In genomic region chr7:26201261-26202018, GRCh38 we compare ENCODE assay signal across 1 cellular context.
TF ChIP-seq lines count a peak whose summit lies in the region.

CBX3 (plus strand) TSS chr7:26201745; CDS start chr7:26202999, 1,254 bp downstream.

TF ChIP-seq in K562, 482 proteins besides CTCF, POLR2A, EP300 and RAD21 (continued from another document and continues in another):
- no peak for TF ChIP-seq ZC3H8 (IDR thresholded peaks at IDR 0.05)
- no peak for TF ChIP-seq ZNF778 (CRISPR knock-in tag; IDR thresholded peaks at IDR 0.05)
- no peak for TF ChIP-seq CEBPB (tag; IDR thresholded peaks at IDR 0.05)
- no peak for TF ChIP-seq TARDBP (IDR thresholded peaks at IDR 0.05)
- no peak for TF ChIP-seq FOS (IDR thresholded peaks at IDR 0.05; ENCODE audit: extremely low read depth, insufficient read length)
- no peak for TF ChIP-seq ZNF217 (CRISPR knock-in tag; IDR thresholded peaks at IDR 0.05)
- TF ChIP-seq ZNF583 (CRISPR knock-in tag; IDR thresholded peaks at IDR 0.05) = 0 out of 2 replicates have a peak, but pooled peaks have one; percentile 63
- no peak for TF ChIP-seq ZC3H4 (CRISPR knock-in tag; IDR thresholded peaks at IDR 0.05; ENCODE audit: borderline replicate concordance)
- no peak for TF ChIP-seq MEF2D (tag; conservative IDR thresholded peaks at IDR 0.05; ENCODE audit: low read depth)
- TF ChIP-seq KDM4B (IDR thresholded peaks at IDR 0.05; ENCODE audit: borderline replicate concordance in 2 of 2, low read depth in 1 of 2) = no peak; a peak in 1 of 4 replicates
- TF ChIP-seq FIP1L1 (IDR thresholded peaks at IDR 0.05; ENCODE audit: low read depth, low read length, poor library complexity, severe bottlenecking) = peak; percentile 79
- no peak for TF ChIP-seq FOXK1 (CRISPR knock-in tag; IDR thresholded peaks at IDR 0.05; ENCODE audit: borderline replicate concordance)
- no peak for TF ChIP-seq RREB1 (CRISPR knock-in tag; IDR thresholded peaks at IDR 0.05)
- TF ChIP-seq NFE2 (IDR thresholded peaks at IDR 0.05; ENCODE audit: low read depth) = 0 out of 2 replicates have a peak, but pooled peaks have one; percentile 1
- TF ChIP-seq RNF2 (IDR thresholded peaks at IDR 0.05) = peak; percentile 74
- TF ChIP-seq ZNF699 (CRISPR knock-in tag; IDR thresholded peaks at IDR 0.05; ENCODE audit: insufficient replicate concordance) = no peak
- TF ChIP-seq LCOR (CRISPR knock-in tag; IDR thresholded peaks at IDR 0.05) = no peak
- TF ChIP-seq ZNF644 (tag; IDR thresholded peaks at IDR 0.05; ENCODE audit: low read depth) = peak; percentile 89
- TF ChIP-seq PBX2 (CRISPR knock-in tag; IDR thresholded peaks at IDR 0.05; ENCODE audit: low read depth) = no peak
- TF ChIP-seq PBX2 (tag; conservative IDR thresholded peaks at IDR 0.05; ENCODE audit: low read depth) = no peak
- TF ChIP-seq CBFB (CRISPR knock-in tag; IDR thresholded peaks at IDR 0.05) = no peak
- no peak for TF ChIP-seq ZBTB8A (IDR thresholded peaks at IDR 0.05; ENCODE audit: partially characterized antibody)
- no peak for TF ChIP-seq ZNF740 (CRISPR knock-in tag; IDR thresholded peaks at IDR 0.05)
- TF ChIP-seq ZNF740 (tag; IDR thresholded peaks at IDR 0.05) = no peak
- TF ChIP-seq ZNF764 (CRISPR knock-in tag; IDR thresholded peaks at IDR 0.05; ENCODE audit: low read depth) = 0 out of 2 replicates have a peak, but pooled peaks have one; percentile 61
- no peak for TF ChIP-seq ZKSCAN8 (CRISPR knock-in tag; IDR thresholded peaks at IDR 0.05)
- TF ChIP-seq CGGBP1 (CRISPR knock-in tag; IDR thresholded peaks at IDR 0.05) = no peak
- no peak for TF ChIP-seq GTF2F1 (IDR thresholded peaks at IDR 0.05; ENCODE audit: low read depth, low read length)
- peak; percentile 93 for TF ChIP-seq RB1 (IDR thresholded peaks at IDR 0.05; ENCODE audit: low read depth)
- peak; percentile 69; the same call in 1 of the 2 replicates for TF ChIP-seq PHB (CRISPR knock-in tag; IDR thresholded peaks at IDR 0.05)
- TF ChIP-seq FOXJ3 (CRISPR knock-in tag; IDR thresholded peaks at IDR 0.05) = no peak
- TF ChIP-seq, protein P1, sequence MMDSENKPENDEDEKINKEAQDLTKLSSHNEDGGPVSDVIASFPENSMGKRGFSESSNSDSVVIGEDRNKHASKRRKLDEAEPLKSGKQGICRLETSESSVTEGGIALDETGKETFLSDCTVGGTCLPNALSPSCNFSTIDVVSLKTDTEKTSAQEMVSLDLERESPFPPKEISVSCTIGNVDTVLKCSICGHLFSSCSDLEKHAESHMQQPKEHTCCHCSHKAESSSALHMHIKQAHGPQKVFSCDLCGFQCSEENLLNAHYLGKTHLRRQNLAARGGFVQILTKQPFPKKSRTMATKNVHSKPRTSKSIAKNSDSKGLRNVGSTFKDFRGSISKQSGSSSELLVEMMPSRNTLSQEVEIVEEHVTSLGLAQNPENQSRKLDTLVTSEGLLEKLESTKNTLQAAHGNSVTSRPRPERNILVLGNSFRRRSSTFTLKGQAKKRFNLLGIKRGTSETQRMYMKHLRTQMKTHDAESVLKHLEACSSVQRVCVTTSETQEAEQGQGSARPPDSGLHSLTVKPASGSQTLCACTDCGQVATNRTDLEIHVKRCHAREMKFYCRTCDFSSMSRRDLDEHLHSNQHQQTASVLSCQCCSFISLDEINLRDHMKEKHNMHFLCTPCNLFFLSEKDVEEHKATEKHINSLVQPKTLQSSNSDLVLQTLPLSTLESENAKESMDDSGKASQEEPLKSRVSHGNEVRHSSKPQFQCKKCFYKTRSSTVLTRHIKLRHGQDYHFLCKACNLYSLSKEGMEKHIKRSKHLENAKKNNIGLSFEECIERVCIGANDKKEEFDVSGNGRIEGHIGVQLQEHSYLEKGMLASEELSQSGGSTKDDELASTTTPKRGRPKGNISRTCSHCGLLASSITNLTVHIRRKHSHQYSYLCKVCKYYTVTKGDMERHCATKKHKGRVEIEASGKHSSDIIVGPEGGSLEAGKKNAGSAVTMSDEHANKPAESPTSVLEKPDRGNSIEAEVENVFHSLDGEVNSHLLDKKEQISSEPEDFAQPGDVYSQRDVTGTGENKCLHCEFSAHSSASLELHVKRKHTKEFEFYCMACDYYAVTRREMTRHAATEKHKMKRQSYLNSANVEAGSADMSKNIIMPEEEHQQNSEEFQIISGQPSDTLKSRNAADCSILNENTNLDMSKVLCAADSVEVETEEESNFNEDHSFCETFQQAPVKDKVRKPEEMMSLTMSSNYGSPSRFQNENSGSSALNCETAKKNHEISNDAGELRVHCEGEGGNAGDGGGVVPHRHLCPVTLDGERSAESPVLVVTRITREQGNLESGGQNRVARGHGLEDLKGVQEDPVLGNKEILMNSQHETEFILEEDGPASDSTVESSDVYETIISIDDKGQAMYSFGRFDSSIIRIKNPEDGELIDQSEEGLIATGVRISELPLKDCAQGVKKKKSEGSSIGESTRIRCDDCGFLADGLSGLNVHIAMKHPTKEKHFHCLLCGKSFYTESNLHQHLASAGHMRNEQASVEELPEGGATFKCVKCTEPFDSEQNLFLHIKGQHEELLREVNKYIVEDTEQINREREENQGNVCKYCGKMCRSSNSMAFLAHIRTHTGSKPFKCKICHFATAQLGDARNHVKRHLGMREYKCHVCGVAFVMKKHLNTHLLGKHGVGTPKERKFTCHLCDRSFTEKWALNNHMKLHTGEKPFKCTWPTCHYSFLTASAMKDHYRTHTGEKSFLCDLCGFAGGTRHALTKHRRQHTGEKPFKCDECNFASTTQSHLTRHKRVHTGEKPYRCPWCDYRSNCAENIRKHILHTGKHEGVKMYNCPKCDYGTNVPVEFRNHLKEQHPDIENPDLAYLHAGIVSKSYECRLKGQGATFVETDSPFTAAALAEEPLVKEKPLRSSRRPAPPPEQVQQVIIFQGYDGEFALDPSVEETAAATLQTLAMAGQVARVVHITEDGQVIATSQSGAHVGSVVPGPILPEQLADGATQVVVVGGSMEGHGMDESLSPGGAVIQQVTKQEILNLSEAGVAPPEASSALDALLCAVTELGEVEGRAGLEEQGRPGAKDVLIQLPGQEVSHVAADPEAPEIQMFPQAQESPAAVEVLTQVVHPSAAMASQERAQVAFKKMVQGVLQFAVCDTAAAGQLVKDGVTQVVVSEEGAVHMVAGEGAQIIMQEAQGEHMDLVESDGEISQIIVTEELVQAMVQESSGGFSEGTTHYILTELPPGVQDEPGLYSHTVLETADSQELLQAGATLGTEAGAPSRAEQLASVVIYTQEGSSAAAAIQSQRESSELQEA (IDR thresholded peaks at IDR 0.05; ENCODE audit: low read depth) = no peak
- TF ChIP-seq NCOA1 (IDR thresholded peaks at IDR 0.05; ENCODE audit: low read depth) = 0 out of 2 replicates have a peak, but pooled peaks have one; percentile 22
- no peak for TF ChIP-seq HDAC8 (tag; IDR thresholded peaks at IDR 0.05)
- TF ChIP-seq HDAC1 (IDR thresholded peaks at IDR 0.05) = no peak
- TF ChIP-seq NELFE (IDR thresholded peaks at IDR 0.05; ENCODE audit: insufficient read depth, insufficient read length) = no peak
- TF ChIP-seq ASH1L (IDR thresholded peaks at IDR 0.05; ENCODE audit: borderline replicate concordance, low read depth, partially characterized antibody) = no peak
- no peak for TF ChIP-seq PTTG1 (tag; IDR thresholded peaks at IDR 0.05; ENCODE audit: low read depth)
- TF ChIP-seq TGIF2 (CRISPR knock-in tag; IDR thresholded peaks at IDR 0.05) = 0 out of 2 replicates have a peak, but pooled peaks have one; percentile 16
- 0 out of 2 replicates have a peak, but pooled peaks have one; percentile 34 for TF ChIP-seq CREB3L1 (IDR thresholded peaks at IDR 0.05; ENCODE audit: borderline replicate concordance, low read depth)
- TF ChIP-seq HNRNPH1 (optimal IDR thresholded peaks at IDR 0.05; ENCODE audit: low read depth, low read length) = no peak
- TF ChIP-seq ZNF41 (CRISPR knock-in tag; conservative IDR thresholded peaks at IDR 0.05) = no peak
- no peak for TF ChIP-seq MTF1 (CRISPR knock-in tag; IDR thresholded peaks at IDR 0.05; ENCODE audit: borderline replicate concordance)
- TF ChIP-seq KLF13 (tag; IDR thresholded peaks at IDR 0.05; ENCODE audit: borderline replicate concordance, low read depth) = no peak
- TF ChIP-seq, protein P2, sequence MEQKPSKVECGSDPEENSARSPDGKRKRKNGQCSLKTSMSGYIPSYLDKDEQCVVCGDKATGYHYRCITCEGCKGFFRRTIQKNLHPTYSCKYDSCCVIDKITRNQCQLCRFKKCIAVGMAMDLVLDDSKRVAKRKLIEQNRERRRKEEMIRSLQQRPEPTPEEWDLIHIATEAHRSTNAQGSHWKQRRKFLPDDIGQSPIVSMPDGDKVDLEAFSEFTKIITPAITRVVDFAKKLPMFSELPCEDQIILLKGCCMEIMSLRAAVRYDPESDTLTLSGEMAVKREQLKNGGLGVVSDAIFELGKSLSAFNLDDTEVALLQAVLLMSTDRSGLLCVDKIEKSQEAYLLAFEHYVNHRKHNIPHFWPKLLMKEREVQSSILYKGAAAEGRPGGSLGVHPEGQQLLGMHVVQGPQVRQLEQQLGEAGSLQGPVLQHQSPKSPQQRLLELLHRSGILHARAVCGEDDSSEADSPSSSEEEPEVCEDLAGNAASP (IDR thresholded peaks at IDR 0.05) = no peak
- TF ChIP-seq GABPB1 (CRISPR knock-in tag; IDR thresholded peaks at IDR 0.05) = no peak; the same call in 1 of the 2 replicates
- no peak for TF ChIP-seq COPS2 (conservative IDR thresholded peaks at IDR 0.05)
- TF ChIP-seq HMGN3 (IDR thresholded peaks at IDR 0.05; ENCODE audit: borderline replicate concordance, extremely low read depth, insufficient read length, low read depth, low read length) = peak; percentile 84
